Comparison of ENCODE assay signal across 1 cellular context in genomic region chrX:85619962-85620361, GRCh38.
TF ChIP-seq lines count a peak whose summit lies in the region.

No MANE protein-coding gene starts in this region.

TF ChIP-seq in WTC11, 78 proteins besides CTCF, POLR2A, EP300 and RAD21 (continued from another document):
- TF ChIP-seq, protein P1, sequence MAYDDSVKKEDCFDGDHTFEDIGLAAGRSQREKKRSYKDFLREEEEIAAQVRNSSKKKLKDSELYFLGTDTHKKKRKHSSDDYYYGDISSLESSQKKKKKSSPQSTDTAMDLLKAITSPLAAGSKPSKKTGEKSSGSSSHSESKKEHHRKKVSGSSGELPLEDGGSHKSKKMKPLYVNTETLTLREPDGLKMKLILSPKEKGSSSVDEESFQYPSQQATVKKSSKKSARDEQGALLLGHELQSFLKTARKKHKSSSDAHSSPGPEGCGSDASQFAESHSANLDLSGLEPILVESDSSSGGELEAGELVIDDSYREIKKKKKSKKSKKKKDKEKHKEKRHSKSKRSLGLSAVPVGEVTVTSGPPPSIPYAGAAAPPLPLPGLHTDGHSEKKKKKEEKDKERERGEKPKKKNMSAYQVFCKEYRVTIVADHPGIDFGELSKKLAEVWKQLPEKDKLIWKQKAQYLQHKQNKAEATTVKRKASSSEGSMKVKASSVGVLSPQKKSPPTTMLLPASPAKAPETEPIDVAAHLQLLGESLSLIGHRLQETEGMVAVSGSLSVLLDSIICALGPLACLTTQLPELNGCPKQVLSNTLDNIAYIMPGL (CRISPR knock-in tag; IDR thresholded peaks at IDR 0.05), result no peak
